17 cellular contexts compared by ENCODE assay signal in genomic region chr4:172708184-172708583, GRCh38.
"Had no signal": no experiment of that assay in that cellular context is flagged by ENCODE, and none has a peak within 500 bp of the region (broad histone marks: within the 10 kb centered on the region; RNA-seq: fewer than 3 reads in every experiment).

No MANE protein-coding gene starts in this region.

- H3K27ac Mint-ChIP-seq: activated CD4-positive, alpha-beta memory T cell treated with anti-CD3 and anti-CD28 coated beads for 36 hours; activated CD4-positive, alpha-beta T cell treated with anti-CD3 and anti-CD28 coated beads for 36 hours; activated naive CD4-positive, alpha-beta T cell treated with anti-CD3 and anti-CD28 coated beads, Interleukin-2, amount 50 U/mL, for 24 hours; memory B cell had no signal

- H3K27me3 Mint-ChIP-seq: activated CD4-positive, alpha-beta memory T cell treated with anti-CD3 and anti-CD28 coated beads for 36 hours; activated CD4-positive, alpha-beta T cell treated with anti-CD3 and anti-CD28 coated beads for 36 hours; activated naive CD4-positive, alpha-beta T cell treated with anti-CD3 and anti-CD28 coated beads, Interleukin-2, amount 50 U/mL, for 24 hours; memory B cell; stimulated activated naive CD8-positive, alpha-beta T cell treated with anti-CD3 and anti-CD28 coated beads, Interleukin-15, amount 100 ng/mL, for 72 hours had no signal

- H3K36me3 Mint-ChIP-seq: activated CD4-positive, alpha-beta memory T cell treated with anti-CD3 and anti-CD28 coated beads for 36 hours; activated naive CD4-positive, alpha-beta T cell treated with anti-CD3 and anti-CD28 coated beads, Interleukin-2, amount 50 U/mL, for 24 hours; memory B cell had no signal

- H3K4me1 Mint-ChIP-seq: activated CD4-positive, alpha-beta T cell treated with anti-CD3 and anti-CD28 coated beads for 36 hours; activated naive CD4-positive, alpha-beta T cell treated with anti-CD3 and anti-CD28 coated beads, Interleukin-2, amount 50 U/mL, for 24 hours; memory B cell; stimulated activated naive CD8-positive, alpha-beta T cell treated with anti-CD3 and anti-CD28 coated beads, Interleukin-15, amount 100 ng/mL, for 72 hours had no signal

- H3K4me3 Mint-ChIP-seq: activated CD4-positive, alpha-beta memory T cell treated with anti-CD3 and anti-CD28 coated beads for 36 hours; activated CD4-positive, alpha-beta T cell treated with anti-CD3 and anti-CD28 coated beads for 36 hours; activated naive CD4-positive, alpha-beta T cell treated with anti-CD3 and anti-CD28 coated beads, Interleukin-2, amount 50 U/mL, for 24 hours; activated T-cell treated with anti-CD3 and anti-CD28 coated beads, Interleukin-2, amount 50 U/mL, for 4 hours; memory B cell; stimulated activated naive CD8-positive, alpha-beta T cell treated with anti-CD3 and anti-CD28 coated beads, Interleukin-15, amount 100 ng/mL, for 72 hours had no signal

- H3K4me3 ChIP-seq: adrenal gland, cardiac muscle cell, gastroesophageal sphincter, heart right ventricle, left ventricle myocardium inferior, right lobe of liver, upper lobe of left lung had no signal

- H3K27ac ChIP-seq: adrenal gland, cardiac muscle cell, gastroesophageal sphincter, heart right ventricle, left ventricle myocardium inferior, right lobe of liver, upper lobe of left lung, VCaP had no signal

- DNase-seq: activated CD4-positive, alpha-beta memory T cell treated with anti-CD3 and anti-CD28 coated beads for 36 hours; activated CD4-positive, alpha-beta T cell treated with anti-CD3 and anti-CD28 coated beads for 36 hours; activated effector memory CD4-positive, alpha-beta T cell treated with Interleukin-2 at 50 U/mL for 16 hours; activated T-cell treated with anti-CD3 and anti-CD28 coated beads, Interleukin-2, amount 50 U/mL, for 4 hours; adrenal gland; heart right ventricle; islet precursor cell; left ventricle myocardium inferior; right lobe of liver; stimulated activated naive CD8-positive, alpha-beta T cell treated with anti-CD3 and anti-CD28 coated beads, Interleukin-15, amount 100 ng/mL, for 72 hours; T-helper 9 cell; upper lobe of left lung had no signal

- H3K9me3 ChIP-seq: right lobe of liver had no signal

- ATAC-seq: activated CD4-positive, alpha-beta T cell treated with anti-CD3 and anti-CD28 coated beads for 36 hours; activated T-cell treated with anti-CD3 and anti-CD28 coated beads, Interleukin-2, amount 50 U/mL, for 4 hours; gastroesophageal sphincter; heart right ventricle; right lobe of liver; stimulated activated naive CD8-positive, alpha-beta T cell treated with anti-CD3 and anti-CD28 coated beads, Interleukin-15, amount 100 ng/mL, for 72 hours had no signal

- H3K36me3 ChIP-seq: adrenal gland, cardiac muscle cell, gastroesophageal sphincter, heart right ventricle, left ventricle myocardium inferior, right lobe of liver, upper lobe of left lung had no signal

- H3K27me3 ChIP-seq: adrenal gland, cardiac muscle cell, gastroesophageal sphincter, heart right ventricle, right lobe of liver, upper lobe of left lung had no signal

- H3K4me1 ChIP-seq: adrenal gland, gastroesophageal sphincter, heart right ventricle, left ventricle myocardium inferior, right lobe of liver, upper lobe of left lung had no signal
